ENCODE assay signal across 31 cellular contexts in genomic region chr13:31149604-31150003, GRCh38.
"Had no signal": no experiment of that assay in that cellular context is flagged by ENCODE, and none has a peak within 500 bp of the region (broad histone marks: within the 10 kb centered on the region; RNA-seq: fewer than 3 reads in every experiment).

No MANE protein-coding gene starts in this region.

- H3K27me3 Mint-ChIP-seq: activated CD8-positive, alpha-beta T cell treated with anti-CD3 and anti-CD28 coated beads for 36 hours; activated naive CD4-positive, alpha-beta T cell treated with anti-CD3 and anti-CD28 coated beads, Interleukin-2, amount 50 U/mL, for 24 hours; activated naive CD8-positive, alpha-beta T cell treated with anti-CD3 and anti-CD28 coated beads, Interleukin-2, amount 50 U/mL, for 24 hours; activated T-helper 17 cell treated with anti-CD3 and anti-CD28 coated beads, Interleukin-2, amount 50 U/mL, for 72 hours; brain; IgD-negative memory B cell had no signal

- H3K27ac ChIP-seq: Peyer's patch, SJSA1 had no signal

- H3K27ac Mint-ChIP-seq: activated naive CD4-positive, alpha-beta T cell treated with anti-CD3 and anti-CD28 coated beads, Interleukin-2, amount 50 U/mL, for 24 hours; activated naive CD8-positive, alpha-beta T cell treated with anti-CD3 and anti-CD28 coated beads, Interleukin-2, amount 50 U/mL, for 24 hours; brain; T-helper 2 cell treated with Interferon-gamma antibody and Interleukin-4, amounts not matched to agents 5 μg/mL and 100 μg/mL, for 36 hours had no signal

- H3K9me3 Mint-ChIP-seq: activated CD8-positive, alpha-beta T cell treated with anti-CD3 and anti-CD28 coated beads for 36 hours; activated naive CD4-positive, alpha-beta T cell treated with anti-CD3 and anti-CD28 coated beads, Interleukin-2, amount 50 U/mL, for 24 hours; activated naive CD8-positive, alpha-beta T cell treated with anti-CD3 and anti-CD28 coated beads, Interleukin-2, amount 50 U/mL, for 24 hours; activated T-helper 17 cell treated with anti-CD3 and anti-CD28 coated beads, Interleukin-2, amount 50 U/mL, for 72 hours; brain; IgD-negative memory B cell; T-helper 2 cell treated with Interferon-gamma antibody and Interleukin-4, amounts not matched to agents 5 μg/mL and 100 μg/mL, for 36 hours had no signal

- DNase-seq: activated CD4-positive, alpha-beta T cell treated with anti-CD3 and anti-CD28 coated beads, Interleukin-2, amount 50 U/mL, for 4 hours; activated CD8-positive, alpha-beta T cell treated with anti-CD3 and anti-CD28 coated beads for 36 hours; activated gamma-delta T cell; activated naive CD4-positive, alpha-beta T cell treated with Interleukin-2 at 50 U/mL for 16 hours; activated naive CD8-positive, alpha-beta T cell treated with anti-CD3 and anti-CD28 coated beads, Interleukin-2, amount 50 U/mL, for 24 hours; activated T-cell treated with anti-CD3 and anti-CD28 coated beads, Interleukin-2, amount 50 U/mL, for 1 hour; anterior cingulate cortex; caudate nucleus; Karpas-422; KBM-7; MG63; NCI-H1048; NCI-H1105 treated with DMSO at 0.1 percent for 48 hours; NCI-H1436; NCI-H1694; NCI-H1930; NCI-H2081 treated with DMSO at 0.1 percent for 48 hours; NCI-H226; NCI-H446 treated with DMSO at 0.1 percent for 48 hours; NCI-H524; NCI-H69; PC-3; Peyer's patch; RPMI8226; SHP77 treated with DMSO at 0.1 percent for 48 hours had no signal

- ATAC-seq: activated CD8-positive, alpha-beta T cell treated with anti-CD3 and anti-CD28 coated beads for 36 hours; activated naive CD8-positive, alpha-beta T cell treated with anti-CD3 and anti-CD28 coated beads, Interleukin-2, amount 50 U/mL, for 24 hours; activated T-helper 17 cell treated with anti-CD3 and anti-CD28 coated beads, Interleukin-2, amount 50 U/mL, for 72 hours; PC-3 had no signal

- H3K4me3 ChIP-seq: MG63, Peyer's patch, SJSA1 had no signal

- H3K9me3 ChIP-seq: MG63, Peyer's patch, SJSA1 had no signal

- H3K27me3 ChIP-seq: MG63, Peyer's patch, SJSA1 had no signal

- H3K4me1 ChIP-seq: Peyer's patch, SJSA1 had no signal

- H3K4me3 Mint-ChIP-seq: activated CD8-positive, alpha-beta T cell treated with anti-CD3 and anti-CD28 coated beads for 36 hours; activated naive CD4-positive, alpha-beta T cell treated with anti-CD3 and anti-CD28 coated beads, Interleukin-2, amount 50 U/mL, for 24 hours; activated naive CD8-positive, alpha-beta T cell treated with anti-CD3 and anti-CD28 coated beads, Interleukin-2, amount 50 U/mL, for 24 hours; activated T-helper 17 cell treated with anti-CD3 and anti-CD28 coated beads, Interleukin-2, amount 50 U/mL, for 72 hours; brain; IgD-negative memory B cell; T-helper 2 cell treated with Interferon-gamma antibody and Interleukin-4, amounts not matched to agents 5 μg/mL and 100 μg/mL, for 36 hours had no signal
